Comparison of ENCODE assay signal across 10 cellular contexts in the genomic region with DNA sequence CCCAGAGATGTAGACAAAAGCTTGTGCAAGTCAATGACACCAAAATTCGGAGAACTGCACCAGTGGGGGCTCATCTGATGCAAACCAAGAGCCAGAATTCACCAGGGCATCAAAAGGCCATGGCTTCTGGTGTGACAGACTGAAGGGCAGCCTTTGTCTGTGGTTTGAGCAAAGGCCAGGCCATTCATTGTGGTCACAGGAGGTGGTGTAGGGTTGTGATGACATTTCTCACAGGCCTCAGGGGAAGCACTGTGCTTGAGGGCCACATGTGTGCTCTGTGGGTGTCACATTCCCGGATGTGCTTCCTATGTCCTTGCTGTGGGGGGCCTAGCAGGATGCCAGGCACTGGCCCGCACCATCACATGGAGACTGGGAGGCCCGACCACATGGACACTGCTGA. TPM values are rescaled to one million over a fixed set of nuclear protein-coding genes. Genes with fewer than 3 reads are reported as not detected.
A peak's percentile ranks its signal among the peaks of the same experiment; 100 is the strongest.
DNase-seq lines count a peak whose midpoint lies in the region; ATAC-seq and TF ChIP-seq lines count a peak whose summit lies in the region.
"Had no signal": no experiment of that assay in that cellular context is flagged by ENCODE, and none has a peak within 500 bp of the region (broad histone marks: within the 10 kb centered on the region; RNA-seq: fewer than 3 reads in every experiment).

No MANE protein-coding gene starts in this region.

- H3K4me3 ChIP-seq in IMR-90 (ENCODE audit: insufficient read depth, low read depth, low read length), result no peak overlapping the region
- H3K4me3 ChIP-seq in neutrophil (ENCODE audit: low read depth in 1 of 2, low read length in 1 of 2), result no peak overlapping the region
- no peak overlapping the region for H3K4me3 ChIP-seq in esophagus muscularis mucosa
- H3K4me3 ChIP-seq: psoas muscle had no signal

- peaks cover 0 to 2% (median 0%) of the 10 kb centered on the region in 7 donors for H3K9me3 Mint-ChIP-seq in CD14-positive monocyte

- TF ChIP-seq RAD21 in IMR-90 (IDR thresholded peaks at IDR 0.05; ENCODE audit: low read length), result no peak

- H3K14ac ChIP-seq in IMR-90 (replicated peaks; ENCODE audit: low read depth, low read length), result peak overlapping the region; percentile 43

- peak overlapping the region; percentile 37 to 93 (median 87) for H3K27ac Mint-ChIP-seq in CD14-positive monocyte

- peak overlapping the region; percentile 8 for H2AFZ ChIP-seq in IMR-90 (replicated peaks; ENCODE audit: low read length, poor library complexity)

- POLR2A ChIA-PET in IMR-90 (lab: Charles Lee; ENCODE audit: unreplicated experiment), result no interaction called here

- no peak for TF ChIP-seq EP300 in esophagus muscularis mucosa (IDR thresholded peaks at IDR 0.05)

- dilution Hi-C loops in IMR-90 (cut with HindIII; ENCODE audit: low sequenced_read_pairs, unreplicated experiment), result no loop called here

- no peak overlapping the region for H2AK9ac ChIP-seq in IMR-90 (replicated peaks; ENCODE audit: low read depth, low read length, poor library complexity)

- 0 out of 4 replicates have a peak overlapping the region, but pooled peaks of 1 of the 2 experiments have one; percentile 35 for H4K8ac ChIP-seq in IMR-90 (ENCODE audit: low read depth in 2 of 2, low read length in 2 of 2)

- peak overlapping the region; percentile 32; the same call in 1 of the 2 replicates for H2BK120ac ChIP-seq in IMR-90 (ENCODE audit: low read depth, low read length)

- peak overlapping the region; percentile 66 for H3K4ac ChIP-seq in IMR-90 (ENCODE audit: low read depth, low read length)

- no peaks in the 10 kb centered on the region for H3K36me3 ChIP-seq in IMR-90 (ENCODE audit: control insufficient read depth, insufficient read depth, low read length)
- peaks cover 20% of the 10 kb centered on the region for H3K36me3 ChIP-seq in neutrophil
- H3K36me3 ChIP-seq in esophagus muscularis mucosa, result no peaks in the 10 kb centered on the region

- no peak overlapping the region for H3K9ac ChIP-seq in IMR-90 (ENCODE audit: low read depth, low read length)

- H2AK5ac ChIP-seq in IMR-90 (ENCODE audit: low read depth, low read length), result peak overlapping the region; percentile 89

- peaks cover 0 to 2% (median 0%) of the 10 kb centered on the region in 3 donors for H3K27me3 Mint-ChIP-seq in CD14-positive monocyte (ENCODE audit: low read depth in 3 of 3)

- intact Hi-C loops in CD14-positive monocyte (cut with micrococcal nuclease) (no loop called here), IMR-90 (cut with micrococcal nuclease) (no loop called here), esophagus muscularis mucosa (cut with DNase I) (no loop called here)

- H3K23ac ChIP-seq in IMR-90 (ENCODE audit: low read depth, low read length), result no peak overlapping the region

- TF ChIP-seq CTCF in CD14-positive monocyte (IDR thresholded peaks at IDR 0.05) (no peak), IMR-90 (conservative IDR thresholded peaks at IDR 0.05; ENCODE audit: low read depth, low read length) (no peak), neutrophil (IDR thresholded peaks at IDR 0.05) (no peak), esophagus muscularis mucosa (IDR thresholded peaks at IDR 0.05) (no peak)

- H3K9me3 ChIP-seq in IMR-90 (ENCODE audit: control insufficient read depth, insufficient read depth, low read length) (no peaks in the 10 kb centered on the region), neutrophil (no peaks in the 10 kb centered on the region), esophagus muscularis mucosa (no peaks in the 10 kb centered on the region)
- H3K9me3 ChIP-seq: psoas muscle had no signal

- no peaks in the 10 kb centered on the region for H4K20me1 ChIP-seq in IMR-90 (ENCODE audit: insufficient read depth, low read length)

- peaks cover 5 to 34% of the 10 kb centered on the region in 2 experiments; a peak in 3 of 4 replicates for H3K79me1 ChIP-seq in IMR-90 (ENCODE audit: low read depth in 1 of 2, low read length in 2 of 2)

- no peak overlapping the region for H3K4me2 ChIP-seq in IMR-90 (ENCODE audit: low read depth, low read length)

- H3K56ac ChIP-seq in IMR-90 (ENCODE audit: extremely low read depth, insufficient read depth, low read length), result no peak overlapping the region

- peak overlapping the region; percentile 42; the same call in 1 of the 2 replicates for H4K91ac ChIP-seq in IMR-90 (ENCODE audit: insufficient read depth, low read depth, low read length)

- H3K18ac ChIP-seq in IMR-90 (ENCODE audit: low read depth, low read length), result no peak overlapping the region; the same call in 1 of the 2 replicates

- peaks cover 59% of the 10 kb centered on the region for H3K4me1 Mint-ChIP-seq in CD14-positive monocyte

- TF ChIP-seq POLR2A in IMR-90 (IDR thresholded peaks at IDR 0.05; ENCODE audit: low read depth, low read length) (no peak), esophagus muscularis mucosa (IDR thresholded peaks at IDR 0.05; ENCODE audit: low read depth) (no peak)

- peaks cover 3 to 19% of the 10 kb centered on the region in 2 donors for H3K36me3 Mint-ChIP-seq in CD14-positive monocyte

- no TSS peak for BruUV-seq in IMR-90 (replicated peaks; lab: Mats Ljungman, UMichigan)

- ATAC-seq in IMR-90 (ENCODE audit: low read depth) (no peak), HG02840 (IDR thresholded peaks at IDR 0.05; ENCODE audit: low FRiP score, unreplicated experiment) (no peak)

- H2BK15ac ChIP-seq in IMR-90 (ENCODE audit: low read depth, low read length), result peak overlapping the region; percentile 86; the same call in 1 of the 3 replicates

- WGBS in IMR-90 (ENCODE audit: extremely low coverage in 2 of 2, insufficient read length in 1 of 2), 2 experiments, result no CpG with 5 or more reads among the region's 4 CpGs
- 83% methylated on average over 4 of the region's 4 CpGs for WGBS in esophagus muscularis mucosa

- CTCF ChIA-PET in IMR-90 (lab: Yijun Ruan, JAX), result no interaction called here

- H3K27me3 ChIP-seq in IMR-90 (ENCODE audit: control insufficient read depth, insufficient read depth, low read length) (no peaks in the 10 kb centered on the region), neutrophil (no peaks in the 10 kb centered on the region), esophagus muscularis mucosa (no peaks in the 10 kb centered on the region)

- H3K4me1 ChIP-seq in IMR-90 (ENCODE audit: control insufficient read depth, insufficient read depth, low read length) (peaks cover 19% of the 10 kb centered on the region), neutrophil (ENCODE audit: control insufficient read depth in 1 of 2, insufficient read depth in 1 of 2, low read depth in 1 of 2, low read length in 1 of 2) (peaks cover 32 to 35% of the 10 kb centered on the region in 2 experiments), esophagus muscularis mucosa (peaks cover 0 to 15% (median 5%) of the 10 kb centered on the region in 4 donors)

- peak; percentile 55 for DNase-seq in CD14-positive monocyte (ENCODE audit: low spot score)
- DNase-seq in IMR-90, result no peak
- DNase-seq in caudate nucleus (lab: John Stamatoyannopoulos, UW), result peak in 45 of 61 donors; percentile 13 to 78 (median 43)
- no peak for DNase-seq in SK-N-DZ (ENCODE audit: low spot score)
- DNase-seq in NCI-H526 (lab: John Stamatoyannopoulos, UW), result no peak
- no peak for DNase-seq in esophagus muscularis mucosa (ENCODE audit: extremely low spot score)
- DNase-seq: psoas muscle had no signal

- H3K27ac ChIP-seq in IMR-90 (ENCODE audit: insufficient read depth, low read length), result no peak overlapping the region
- peak overlapping the region; percentile 63 for H3K27ac ChIP-seq in caudate nucleus (ENCODE audit: low read depth, low read length)
- H3K27ac ChIP-seq in neutrophil, result peak overlapping the region; percentile 65
- peak overlapping the region in 1 of 4 donors; percentile 27 for H3K27ac ChIP-seq in esophagus muscularis mucosa (replicated peaks in 1 of 4)
- H3K27ac ChIP-seq: psoas muscle had no signal

- in situ Hi-C loops in IMR-90 (cut with MboI; ENCODE audit: low sequenced_read_pairs), result no loop called here

- no peak overlapping the region for H4K5ac ChIP-seq in IMR-90 (ENCODE audit: low read depth, low read length)

- H3K9me1 ChIP-seq in IMR-90 (ENCODE audit: insufficient read depth, low read length), result peaks cover 19% of the 10 kb centered on the region

- H3K4me3 Mint-ChIP-seq in CD14-positive monocyte, result no peak overlapping the region

- no peak overlapping the region for H2BK20ac ChIP-seq in IMR-90 (ENCODE audit: low read depth, low read length)

- H2BK5ac ChIP-seq in IMR-90 (ENCODE audit: low read depth, low read length, poor library complexity, severe bottlenecking), result no peak overlapping the region

TF ChIP-seq in IMR-90, 13 proteins besides CTCF, POLR2A, EP300 and RAD21 (continues in another document):
- TF ChIP-seq CHD1 (IDR thresholded peaks at IDR 0.05; ENCODE audit: low read depth, low read length) (no peak), FOS (IDR thresholded peaks at IDR 0.05; ENCODE audit: low read depth, low read length) (no peak), SMC3 (IDR thresholded peaks at IDR 0.05; ENCODE audit: low read depth, low read length) (no peak), USF2 (IDR thresholded peaks at IDR 0.05; ENCODE audit: low read depth, low read length) (no peak), MAZ (IDR thresholded peaks at IDR 0.05; ENCODE audit: borderline replicate concordance, low read depth, low read length) (no peak), ELK1 (IDR thresholded peaks at IDR 0.05; ENCODE audit: borderline replicate concordance, low read depth, low read length) (no peak), BHLHE40 (IDR thresholded peaks at IDR 0.05; ENCODE audit: low read depth, low read length) (no peak)

RNA-seq across cellular contexts. Expression of gene KCNE1, which starts 22.5 kb away (rescaled TPM):
- polyA plus RNA-seq in CD14-positive monocyte, result 1 to 10 TPM; 1.5 to 3.2 TPM
- 0.83 and 0.90 TPM in 2 replicates for total RNA-seq in IMR-90 (2012; rRNA removed)
- polyA plus RNA-seq in IMR-90 (2012; rRNA removed), result 0.37 and 0.46 TPM in 2 replicates
- polyA plus RNA-seq in IMR-90 (2012; cell fraction: cytosol; rRNA removed), result 0.22 and 0.25 TPM in 2 replicates
- polyA plus RNA-seq in IMR-90 (2012; cell fraction: nucleus; rRNA removed; ENCODE audit: low replicate concordance), result 0.92 and 1.2 TPM in 2 replicates
- polyA plus RNA-seq in SK-N-DZ (2014; cell fraction: cytosol; rRNA removed), result not detected in 2 replicates
- not detected in 2 replicates for polyA plus RNA-seq in SK-N-DZ (2014; cell fraction: nucleus; rRNA removed)
- 1 to 10 TPM; 1.5 to 2.9 (median 2.2) TPM for total RNA-seq in esophagus muscularis mucosa
- total RNA-seq: kidney epithelial cell had no signal

Comparison
In these comparisons a context has a peak if more than half of its experiments do, and no peak if none do; other contexts are left out.
1. DNase-seq: peak in CD14-positive monocyte (single experiment) and caudate nucleus (45 of 61); none in IMR-90 (single experiment), SK-N-DZ (single experiment), NCI-H526 (0 of 2) and esophagus muscularis mucosa (single experiment).